ENCODE assay signal across 1 cellular context in genomic region chr6:15329154-15329781, GRCh38.
TF ChIP-seq lines count a peak whose summit lies in the region.

No MANE protein-coding gene starts in this region.

TF ChIP-seq in SK-N-SH treated with all-trans-retinoic acid at 6 μM for 48 hours, 23 proteins besides CTCF, POLR2A, EP300 and RAD21 (continued from another document):
- no peak for TF ChIP-seq OSR1 (CRISPR knock-in tag; IDR thresholded peaks at IDR 0.05)
